8 cellular contexts compared by ENCODE assay signal in genomic region chr6:130365166-130366010, GRCh38. TPM values are rescaled to one million over a fixed set of nuclear protein-coding genes. Genes with fewer than 3 reads are reported as not detected.
DNase-seq lines count a peak whose midpoint lies in the region; ATAC-seq and TF ChIP-seq lines count a peak whose summit lies in the region.

No MANE protein-coding gene starts in this region.

- no peaks in the 10 kb centered on the region for H3K36me3 ChIP-seq in gastrocnemius medialis

- peaks cover 8 to 43% (median 24%) of the 10 kb centered on the region in 3 donors for H3K27me3 ChIP-seq in gastrocnemius medialis

- TF ChIP-seq POLR2A in gastrocnemius medialis (IDR thresholded peaks at IDR 0.05), result no peak

- ATAC-seq in GM18498 (IDR thresholded peaks at IDR 0.05; ENCODE audit: unreplicated experiment), result peak; percentile 72
- ATAC-seq in HG03025 (IDR thresholded peaks at IDR 0.05; ENCODE audit: low FRiP score, unreplicated experiment), result peak; percentile 73
- ATAC-seq in SK-N-SH treated with all-trans-retinoic acid at 6 μM for 48 hours, result peak; percentile 85
- ATAC-seq in gastrocnemius medialis, result no peak
- no peak for ATAC-seq in HG03342 (IDR thresholded peaks at IDR 0.05; ENCODE audit: unreplicated experiment)

- no peaks in the 10 kb centered on the region for H3K9me3 ChIP-seq in gastrocnemius medialis

- H3K4me3 ChIP-seq in gastrocnemius medialis, result peak overlapping the region; percentile 48 to 59 (median 51)

- peak; percentile 62 for DNase-seq in amniotic stem cell (lab: John Stamatoyannopoulos, UW)
- DNase-seq in iPS DF 4.7 (ENCODE audit: extremely low read depth, low spot score), result peak; percentile 49
- DNase-seq in gastrocnemius medialis, result no peak
- no peak for DNase-seq in epidermal melanocyte (ENCODE audit: insufficient read length, low spot score)

- intact Hi-C loops in gastrocnemius medialis (cut with DNase I; ENCODE audit: low total_unique reads), result no loop called here

- peak in 4 of 5 experiments; percentile 23 to 49 (median 42) for TF ChIP-seq CTCF in gastrocnemius medialis (IDR thresholded peaks at IDR 0.05 in 4 of 5, conservative IDR thresholded peaks at IDR 0.05 in 1 of 5)

- in situ Hi-C loops in gastrocnemius medialis (cut with MboI; ENCODE audit: low sequenced_read_pairs in 4 of 4), result loop anchor here in 1 of 4 donors (25.0 kb wide), 1 partner anchor 97 kb away; no protein-coding TSS in a partner anchor

- no peak overlapping the region for H3K27ac ChIP-seq in gastrocnemius medialis

- no peaks in the 10 kb centered on the region for H3K4me1 ChIP-seq in gastrocnemius medialis

TF ChIP-seq in SK-N-SH treated with all-trans-retinoic acid at 6 μM for 48 hours, 23 proteins besides CTCF, POLR2A, EP300 and RAD21:
- TF ChIP-seq OSR1 (CRISPR knock-in tag; IDR thresholded peaks at IDR 0.05) (no peak), CSDC2 (CRISPR knock-in tag; IDR thresholded peaks at IDR 0.05) (no peak), TCF4 (CRISPR knock-in tag; IDR thresholded peaks at IDR 0.05; ENCODE audit: borderline replicate concordance) (no peak), ZNF8 (CRISPR knock-in tag; IDR thresholded peaks at IDR 0.05) (no peak), PPARA (CRISPR knock-in tag; IDR thresholded peaks at IDR 0.05; ENCODE audit: borderline replicate concordance) (no peak), ZNF70 (CRISPR knock-in tag; IDR thresholded peaks at IDR 0.05) (no peak), CSRNP3 (CRISPR knock-in tag; IDR thresholded peaks at IDR 0.05) (no peak), SNAI2 (CRISPR knock-in tag; IDR thresholded peaks at IDR 0.05) (no peak), ISL1 (CRISPR knock-in tag; IDR thresholded peaks at IDR 0.05) (no peak), ZC3H10 (CRISPR knock-in tag; IDR thresholded peaks at IDR 0.05) (no peak), ESRRG (CRISPR knock-in tag; IDR thresholded peaks at IDR 0.05) (no peak), ZFP30 (CRISPR knock-in tag; IDR thresholded peaks at IDR 0.05) (no peak), ZFP3 (CRISPR knock-in tag; IDR thresholded peaks at IDR 0.05) (no peak)
TF ChIP-seq in SK-N-SH treated with all-trans-retinoic acid at 6 μM for 48 hours: peak in this region for 0.

RNA-seq across cellular contexts. Expression of gene TMEM200A, which starts 0.4 kb away (rescaled TPM):
- under 1 TPM in 2 of 4 donors, not detected in 2; 0.16 to 0.29 TPM for total RNA-seq in gastrocnemius medialis

Comparison
In these comparisons a context has a peak if more than half of its experiments do, and no peak if none do; other contexts are left out.
1. ATAC-seq: peak in GM18498 (single experiment), HG03025 (single experiment) and SK-N-SH treated with all-trans-retinoic acid at 6 μM for 48 hours (single experiment); none in gastrocnemius medialis (0 of 2) and HG03342 (single experiment).
2. DNase-seq: peak in amniotic stem cell (single experiment) and iPS DF 4.7 (single experiment); none in gastrocnemius medialis (0 of 2) and epidermal melanocyte (single experiment).